In the genomic region with DNA sequence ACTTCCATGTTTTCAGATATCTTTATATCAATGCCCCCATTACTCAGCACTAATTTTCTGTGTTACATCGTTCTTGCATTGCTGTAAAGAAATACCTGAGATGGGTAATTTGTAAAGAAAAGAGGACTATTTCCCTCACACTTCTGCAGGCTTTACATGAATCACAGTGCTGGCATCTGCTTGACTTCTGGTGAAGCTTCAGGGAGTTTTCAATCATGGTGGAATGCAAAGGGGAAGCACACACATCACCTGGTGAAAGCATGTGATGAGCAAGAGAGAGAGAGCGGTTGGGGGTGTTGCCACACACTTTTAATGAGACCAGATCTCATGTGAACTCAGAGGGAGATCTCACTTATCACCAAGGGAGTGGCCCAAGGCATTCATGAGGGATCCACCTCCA, we compare ENCODE assay signal across 8 cellular contexts.
"Had no signal": no experiment of that assay in that cellular context is flagged by ENCODE, and none has a peak within 500 bp of the region (broad histone marks: within the 10 kb centered on the region; RNA-seq: fewer than 3 reads in every experiment).

No MANE protein-coding gene starts in this region.

- H3K36me3 ChIP-seq: HAP-1 had no signal

- H3K27ac ChIP-seq: GM23248 had no signal

- H3K9me3 ChIP-seq: HAP-1 had no signal

- H2AFZ ChIP-seq: GM23248, GM23338 had no signal

- H3K4me3 ChIP-seq: GM23248, GM23338, HAP-1 had no signal

- H3K9ac ChIP-seq: GM23248 had no signal

- DNase-seq: GM23248, GOT3, H7, H9, HCEC 1CT, HFFc6 had no signal

- H3K4me1 ChIP-seq: HAP-1 had no signal

- H3K4me2 ChIP-seq: GM23338 had no signal
